In genomic region chr14:94022532-94023411, GRCh38 we compare ENCODE assay signal across 26 cellular contexts. TPM values are rescaled to one million over a fixed set of nuclear protein-coding genes. Genes with fewer than 3 reads are reported as not detected.
DNase-seq lines count a peak whose midpoint lies in the region; ATAC-seq and TF ChIP-seq lines count a peak whose summit lies in the region.
"Had no signal": no experiment of that assay in that cellular context is flagged by ENCODE, and none has a peak within 500 bp of the region (broad histone marks: within the 10 kb centered on the region; RNA-seq: fewer than 3 reads in every experiment).

No MANE protein-coding gene starts in this region.

- no peak overlapping the region for H3K4me3 Mint-ChIP-seq in activated CD4-positive, alpha-beta T cell treated with anti-CD3 and anti-CD28 coated beads, Interleukin-2, amount 10 ng/mL, durations not matched to agents 7 days and 5 days
- H3K4me3 Mint-ChIP-seq in Calu3 (ENCODE audit: low read depth, unreplicated experiment): no peak overlapping the region
- peak overlapping the region; percentile 53 for H3K4me3 Mint-ChIP-seq in T-helper 17 cell
- H3K4me3 Mint-ChIP-seq: brain; stimulated activated memory B cell treated with anti-CD40 and anti-IgM and Interleukin-4, amounts not matched to agents 10 μg/mL and 1 μg/mL and 100 μg/mL, for 72 hours had no signal

- CTCF ChIA-PET in activated CD4-positive, alpha-beta T cell treated with anti-CD3 and anti-CD28 coated beads, Interleukin-2, amount 10 ng/mL, durations not matched to agents 7 days and 5 days (lab: Charles Lee): interaction anchor here (0.6 to 3.6 kb wide), 7 partner anchors 12 to 339 kb away, joined by 3 to 25 read pairs (median 4); no protein-coding TSS in a partner anchor
- CTCF ChIA-PET in Calu3 (lab: Charles Lee): no interaction called here

- H3K36me3 Mint-ChIP-seq in activated CD4-positive, alpha-beta T cell treated with anti-CD3 and anti-CD28 coated beads, Interleukin-2, amount 10 ng/mL, durations not matched to agents 7 days and 5 days (ENCODE audit: low read depth): no peaks in the 10 kb centered on the region
- H3K36me3 Mint-ChIP-seq in Calu3 (ENCODE audit: insufficient read depth, unreplicated experiment): peaks cover 35% of the 10 kb centered on the region
- no peaks in the 10 kb centered on the region for H3K36me3 Mint-ChIP-seq in T-helper 17 cell (ENCODE audit: low read depth)
- H3K36me3 Mint-ChIP-seq: brain; stimulated activated memory B cell treated with anti-CD40 and anti-IgM and Interleukin-4, amounts not matched to agents 10 μg/mL and 1 μg/mL and 100 μg/mL, for 72 hours had no signal

- ATAC-seq in T-helper 17 cell (no peak), GM18519 (IDR thresholded peaks at IDR 0.05; ENCODE audit: low FRiP score, unreplicated experiment) (no peak), GM21717 (IDR thresholded peaks at IDR 0.05; ENCODE audit: unreplicated experiment) (no peak)
- ATAC-seq: A549; activated CD4-positive, CD25-positive, alpha-beta regulatory T cell treated with anti-CD3 and anti-CD28 coated beads, Interleukin-2, amount 50 U/mL, for 24 hours; stimulated activated memory B cell treated with anti-CD40 and anti-IgM and Interleukin-4, amounts not matched to agents 10 μg/mL and 1 μg/mL and 100 μg/mL, for 72 hours had no signal

- POLR2A ChIA-PET in activated CD4-positive, alpha-beta T cell treated with anti-CD3 and anti-CD28 coated beads, Interleukin-2, amount 10 ng/mL, durations not matched to agents 7 days and 5 days (lab: Charles Lee): interaction anchor here (0.6 kb wide), 1 partner anchor 83 kb away, joined by 3 read pairs; no protein-coding TSS in a partner anchor

- no peak for TF ChIP-seq CTCF in Calu3 (IDR thresholded peaks at IDR 0.05; ENCODE audit: unreplicated experiment)
- TF ChIP-seq CTCF in epithelial cell of esophagus (IDR thresholded peaks at IDR 0.05; ENCODE audit: insufficient read depth, low read depth, low read length, missing control alignments): no peak

- no peaks in the 10 kb centered on the region for H3K9me3 Mint-ChIP-seq in activated CD4-positive, alpha-beta T cell treated with anti-CD3 and anti-CD28 coated beads, Interleukin-2, amount 10 ng/mL, durations not matched to agents 7 days and 5 days
- H3K9me3 Mint-ChIP-seq in Calu3 (ENCODE audit: low read depth, unreplicated experiment): no peaks in the 10 kb centered on the region
- H3K9me3 Mint-ChIP-seq: stimulated activated memory B cell treated with anti-CD40 and anti-IgM and Interleukin-4, amounts not matched to agents 10 μg/mL and 1 μg/mL and 100 μg/mL, for 72 hours had no signal

- peak overlapping the region; percentile 55 for H3K27ac Mint-ChIP-seq in activated CD4-positive, alpha-beta T cell treated with anti-CD3 and anti-CD28 coated beads, Interleukin-2, amount 10 ng/mL, durations not matched to agents 7 days and 5 days
- H3K27ac Mint-ChIP-seq in Calu3 (ENCODE audit: unreplicated experiment) (peak overlapping the region; percentile 64), T-helper 17 cell (peak overlapping the region; percentile 60)
- H3K27ac Mint-ChIP-seq: stimulated activated memory B cell treated with anti-CD40 and anti-IgM and Interleukin-4, amounts not matched to agents 10 μg/mL and 1 μg/mL and 100 μg/mL, for 72 hours had no signal

- intact Hi-C loops in Calu3 (cut with micrococcal nuclease; ENCODE audit: unreplicated experiment): no loop called here

- no peak for DNase-seq in activated CD4-positive, alpha-beta T cell treated with anti-CD3 and anti-CD28 coated beads, Interleukin-2, amount 10 ng/mL, durations not matched to agents 7 days and 5 days
- DNase-seq in activated CD4-positive, alpha-beta T cell treated with anti-CD3 and anti-CD28 coated beads for 48 hours: no peak
- DNase-seq in Calu3: no peak
- no peak for DNase-seq in T-helper 17 cell
- peak; percentile 37 for DNase-seq in epithelial cell of esophagus (ENCODE audit: low read depth)
- DNase-seq in amygdala (lab: John Stamatoyannopoulos, UW): no peak
- DNase-seq: effector CD4-positive, alpha-beta T cell; GDM1; head of caudate nucleus; mammary epithelial cell; NCI-H1417 treated with DMSO at 0.1 percent for 48 hours; occipital lobe; Right ventricle myocardium superior; stimulated activated CD4-positive, alpha-beta T cell treated with anti-CD3 and anti-CD28 coated beads, Interleukin-2, amount 100 ng/mL, for 48 hours had no signal

- no peak overlapping the region for H3K4me3 ChIP-seq in epithelial cell of esophagus (ENCODE audit: low read length)
- H3K4me3 ChIP-seq: A549, smooth muscle cell, thoracic aorta, vagina had no signal

- H3K4me1 Mint-ChIP-seq in activated CD4-positive, alpha-beta T cell treated with anti-CD3 and anti-CD28 coated beads, Interleukin-2, amount 10 ng/mL, durations not matched to agents 7 days and 5 days: peaks cover 51% of the 10 kb centered on the region
- peaks cover 65% of the 10 kb centered on the region for H3K4me1 Mint-ChIP-seq in Calu3 (ENCODE audit: low read depth, unreplicated experiment)
- peaks cover 42% of the 10 kb centered on the region for H3K4me1 Mint-ChIP-seq in T-helper 17 cell

- BruUV-seq in Calu3 (replicated peaks; lab: Mats Ljungman, UMichigan): no TSS peak

- H3K9me3 ChIP-seq in T-helper 17 cell (ENCODE audit: control insufficient read depth, low read length, poor library complexity, severe bottlenecking): no peaks in the 10 kb centered on the region
- H3K9me3 ChIP-seq: A549, thoracic aorta, vagina had no signal

- H3K27me3 Mint-ChIP-seq in activated CD4-positive, alpha-beta T cell treated with anti-CD3 and anti-CD28 coated beads, Interleukin-2, amount 10 ng/mL, durations not matched to agents 7 days and 5 days: peaks cover 8% of the 10 kb centered on the region
- H3K27me3 Mint-ChIP-seq in Calu3 (ENCODE audit: unreplicated experiment) (no peaks in the 10 kb centered on the region), T-helper 17 cell (no peaks in the 10 kb centered on the region)

RNA-seq across cellular contexts. Expression of gene OTUB2, which starts 3.4 kb away (rescaled TPM):
- total RNA-seq in activated CD4-positive, alpha-beta T cell treated with anti-CD3 and anti-CD28 coated beads, Interleukin-2, amount 10 ng/mL, durations not matched to agents 7 days and 5 days: 1 to 10 TPM; 2.3 to 2.4 TPM
- total RNA-seq in Calu3 (2022) (15.3 and 22.2 TPM in 2 replicates), T-helper 17 cell (under 1 TPM; 0.12 to 0.37 TPM)

RNA-seq across cellular contexts. Expression of gene CCDC197, which starts 25.7 kb away (rescaled TPM):
- total RNA-seq in activated CD4-positive, alpha-beta T cell treated with anti-CD3 and anti-CD28 coated beads, Interleukin-2, amount 10 ng/mL, durations not matched to agents 7 days and 5 days: not detected
- total RNA-seq in Calu3 (2022) (not detected in 2 replicates), T-helper 17 cell (not detected)
- total RNA-seq: epithelial cell of proximal tubule, H4, mammary epithelial cell, NCI-H460, occipital lobe, smooth muscle cell, thoracic aorta, vagina had no signal

RNA-seq across cellular contexts. Expression of gene ASB2, which starts 46.4 kb away (rescaled TPM):
- 10 to 100 TPM; 20.7 to 21.1 TPM for total RNA-seq in activated CD4-positive, alpha-beta T cell treated with anti-CD3 and anti-CD28 coated beads, Interleukin-2, amount 10 ng/mL, durations not matched to agents 7 days and 5 days
- 0.17 and 0.19 TPM in 2 replicates for total RNA-seq in Calu3 (2022)
- total RNA-seq in T-helper 17 cell: 1 to 10 TPM; 2.3 to 6.5 TPM
- total RNA-seq: H4, NCI-H460, occipital lobe had no signal

RNA-seq across cellular contexts. Expression of gene DDX24, which starts 58.2 kb away (rescaled TPM):
- total RNA-seq in activated CD4-positive, alpha-beta T cell treated with anti-CD3 and anti-CD28 coated beads, Interleukin-2, amount 10 ng/mL, durations not matched to agents 7 days and 5 days: 100 to 1,000 TPM; 187 to 211 TPM
- total RNA-seq in Calu3 (2022) (190 and 229 TPM in 2 replicates), T-helper 17 cell (100 to 1,000 TPM; 478 to 531 TPM)

RNA-seq across cellular contexts. Expression of gene IFI27L1, which starts 58.3 kb away (rescaled TPM):
- total RNA-seq in activated CD4-positive, alpha-beta T cell treated with anti-CD3 and anti-CD28 coated beads, Interleukin-2, amount 10 ng/mL, durations not matched to agents 7 days and 5 days: 10 to 100 TPM; 31.6 to 42.1 TPM
- 17.2 and 17.7 TPM in 2 replicates for total RNA-seq in Calu3 (2022)
- total RNA-seq in T-helper 17 cell: 10 to 100 TPM in 1 of 2 donors, 1 to 10 TPM in 1; 9.3 to 12.1 TPM
